Comparison of ENCODE assay signal across 8 cellular contexts in the genomic region with DNA sequence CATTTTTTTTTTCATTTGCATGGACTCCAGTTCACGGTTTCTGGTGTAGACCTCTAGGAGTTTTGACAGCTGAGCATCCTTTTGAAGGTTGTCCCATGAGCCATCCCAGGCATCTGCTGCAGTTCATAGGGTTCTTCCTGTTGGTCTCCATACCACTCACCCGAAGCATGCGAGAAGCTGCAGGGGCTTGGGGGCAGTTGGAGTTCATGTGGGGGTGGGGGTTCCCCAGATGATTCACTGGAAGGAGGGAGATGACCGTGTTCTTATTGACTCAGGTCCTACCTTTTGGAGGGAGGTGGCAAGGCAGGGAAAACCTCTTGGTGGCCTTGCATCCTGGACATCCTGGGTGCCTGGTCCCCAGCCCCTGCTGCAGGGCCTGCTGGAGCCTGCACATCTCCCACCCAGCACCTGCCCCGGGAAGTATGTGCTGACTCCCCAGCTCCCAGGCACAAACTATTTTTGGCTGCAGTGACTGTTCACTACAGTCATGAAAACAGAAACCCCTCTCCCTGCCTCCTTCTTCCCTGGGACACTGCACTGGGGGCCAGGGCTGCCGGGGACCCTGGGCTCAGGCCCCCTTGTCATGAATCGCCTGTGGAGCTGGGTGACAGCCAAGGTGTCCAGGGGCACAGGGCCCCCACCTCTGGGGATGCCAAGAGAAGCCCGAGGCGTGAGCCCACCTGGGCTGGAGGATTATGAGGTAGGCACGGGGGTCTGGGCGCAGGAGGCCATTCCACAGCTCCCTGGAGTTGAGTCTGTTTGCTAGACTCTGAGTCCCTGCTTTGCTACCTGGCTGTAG.
DNase-seq lines count a peak whose midpoint lies in the region; ATAC-seq and TF ChIP-seq lines count a peak whose summit lies in the region.

No MANE protein-coding gene starts in this region.

- POLR2A ChIA-PET in SK-N-SH (lab: Yijun Ruan, JAX), result no interaction called here

- no peaks in the 10 kb centered on the region for H3K9me3 ChIP-seq in CD4-positive, CD25-positive, alpha-beta regulatory T cell (ENCODE audit: control insufficient read depth in 2 of 2, low read length in 2 of 2)
- H3K9me3 ChIP-seq in SK-N-MC (ENCODE audit: low read depth, low read length), result no peaks in the 10 kb centered on the region
- no peaks in the 10 kb centered on the region for H3K9me3 ChIP-seq in breast epithelium
- no peaks in the 10 kb centered on the region for H3K9me3 ChIP-seq in SK-N-SH

- DNase-seq in CD4-positive, CD25-positive, alpha-beta regulatory T cell, result no peak
- DNase-seq in SK-N-MC (ENCODE audit: low read depth, low spot score), result no peak
- peak; percentile 33 for DNase-seq in dermis blood vessel endothelial cell
- DNase-seq in stimulated activated CD4-positive, alpha-beta T cell treated with anti-CD3 and anti-CD28 coated beads, Interleukin-15, amount 100 ng/mL, for 24 hours, result peak; percentile 68
- no peak for DNase-seq in NCI-H748 (lab: John Stamatoyannopoulos, UW; ENCODE audit: unreplicated experiment)
- no peak for DNase-seq in breast epithelium (ENCODE audit: low spot score in 2 of 2)
- no peak for DNase-seq in NCI-H2227 treated with DMSO at 0.1 percent for 48 hours (lab: John Stamatoyannopoulos, UW)
- DNase-seq in SK-N-SH, result no peak

- H3K27ac Mint-ChIP-seq in CD4-positive, CD25-positive, alpha-beta regulatory T cell, result peak overlapping the region; percentile 41 to 59 (median 43)

- no peak for TF ChIP-seq POLR2A in breast epithelium (IDR thresholded peaks at IDR 0.05)

- TF ChIP-seq CTCF in breast epithelium (IDR thresholded peaks at IDR 0.05), result no peak
- no peak for TF ChIP-seq CTCF in SK-N-SH (IDR thresholded peaks at IDR 0.05)

- TF ChIP-seq RAD21 in SK-N-SH (IDR thresholded peaks at IDR 0.05; ENCODE audit: low read length), result no peak

- ATAC-seq in CD4-positive, CD25-positive, alpha-beta regulatory T cell (ENCODE audit: low read depth in 2 of 2), result no peak

- CTCF ChIA-PET in SK-N-SH (lab: Yijun Ruan, JAX), result interaction anchor here (1.0 to 5.2 kb wide), 7 partner anchors 9 to 110 kb away, joined by 3 to 55 read pairs (median 3); a partner anchor contains a TSS

- WGBS in SK-N-SH (ENCODE audit: low lambda C conversion rate), result 82% methylated on average over 10 of the region's 11 CpGs

- no peaks in the 10 kb centered on the region for H3K9me2 ChIP-seq in SK-N-SH

- H3K9me3 Mint-ChIP-seq in CD4-positive, CD25-positive, alpha-beta regulatory T cell, result no peaks in the 10 kb centered on the region

- peaks cover 10 to 29% (median 15%) of the 10 kb centered on the region in 4 donors for H3K4me1 Mint-ChIP-seq in CD4-positive, CD25-positive, alpha-beta regulatory T cell

- H3K4me3 Mint-ChIP-seq in CD4-positive, CD25-positive, alpha-beta regulatory T cell, result no peak overlapping the region

- H2AFZ ChIP-seq in SK-N-SH (ENCODE audit: low read depth), result no peak overlapping the region

- no peak for TF ChIP-seq EP300 in SK-N-SH (IDR thresholded peaks at IDR 0.05; ENCODE audit: borderline replicate concordance in 1 of 2, low read depth in 1 of 2, low read length in 1 of 2)

- H3K9ac ChIP-seq in SK-N-MC (ENCODE audit: insufficient read length) (no peak overlapping the region), SK-N-SH (no peak overlapping the region)

- intact Hi-C loops in breast epithelium (cut with DNase I; ENCODE audit: low total_unique reads), result no loop called here

- no peak overlapping the region for H3K4me3 ChIP-seq in CD4-positive, CD25-positive, alpha-beta regulatory T cell (ENCODE audit: low read depth, low read length)
- H3K4me3 ChIP-seq in SK-N-MC, result no peak overlapping the region
- H3K4me3 ChIP-seq in breast epithelium, result no peak overlapping the region
- H3K4me3 ChIP-seq in SK-N-SH (ENCODE audit: low read depth in 2 of 2, low read length in 1 of 2), result no peak overlapping the region

- H3K36me3 Mint-ChIP-seq in CD4-positive, CD25-positive, alpha-beta regulatory T cell, result peaks cover 9% of the 10 kb centered on the region

- H3K27me3 ChIP-seq in CD4-positive, CD25-positive, alpha-beta regulatory T cell (ENCODE audit: control insufficient read depth, insufficient read depth, low read length), result no peaks in the 10 kb centered on the region
- H3K27me3 ChIP-seq in breast epithelium (no peaks in the 10 kb centered on the region), SK-N-SH (ENCODE audit: insufficient read depth) (no peaks in the 10 kb centered on the region)

- H3K27ac ChIP-seq in CD4-positive, CD25-positive, alpha-beta regulatory T cell (ENCODE audit: insufficient read depth, low read length, poor library complexity, severe bottlenecking), result no peak overlapping the region
- H3K27ac ChIP-seq in SK-N-MC, result peak overlapping the region; percentile 39
- peak overlapping the region in 1 of 2 donors; percentile 51 for H3K27ac ChIP-seq in breast epithelium
- no peak overlapping the region; a peak in 2 of 4 replicates for H3K27ac ChIP-seq in SK-N-SH (ENCODE audit: low read depth in 2 of 2, low read length in 1 of 2)

- H3K27me3 Mint-ChIP-seq in CD4-positive, CD25-positive, alpha-beta regulatory T cell, result no peaks in the 10 kb centered on the region

- H3K79me2 ChIP-seq in SK-N-SH (ENCODE audit: insufficient read depth), result peaks cover 10% of the 10 kb centered on the region

- H4K20me1 ChIP-seq in SK-N-SH (ENCODE audit: insufficient read depth), result no peaks in the 10 kb centered on the region

- H3F3A ChIP-seq in SK-N-SH (replicated peaks; ENCODE audit: insufficient read depth), result no peaks in the 10 kb centered on the region

- no peaks in the 10 kb centered on the region for H3K4me1 ChIP-seq in CD4-positive, CD25-positive, alpha-beta regulatory T cell (ENCODE audit: control insufficient read depth, insufficient read depth, low read length, poor library complexity, severe bottlenecking)
- no peaks in the 10 kb centered on the region for H3K4me1 ChIP-seq in breast epithelium
- H3K4me1 ChIP-seq in SK-N-SH (ENCODE audit: control insufficient read depth in 1 of 2, insufficient read depth in 2 of 2, low read depth in 1 of 2, low read length in 1 of 2), result peaks cover 3 to 35% of the 10 kb centered on the region in 2 experiments; a peak in 2 of 4 replicates

- H3K36me3 ChIP-seq in CD4-positive, CD25-positive, alpha-beta regulatory T cell (ENCODE audit: control insufficient read depth, insufficient read depth, low read length), result no peaks in the 10 kb centered on the region
- H3K36me3 ChIP-seq in SK-N-MC (ENCODE audit: insufficient read depth, low read length) (peaks cover 4% of the 10 kb centered on the region; the same call in 1 of the 2 replicates), breast epithelium (no peaks in the 10 kb centered on the region), SK-N-SH (replicated peaks in 1 of 2; ENCODE audit: control insufficient read depth in 1 of 2, insufficient read depth in 2 of 2, low read length in 1 of 2) (no peaks in the 10 kb centered on the region)

- H3K4me2 ChIP-seq in SK-N-SH, result no peak overlapping the region

TF ChIP-seq in SK-N-SH, 30 proteins besides CTCF, POLR2A, EP300 and RAD21:
- TF ChIP-seq MEF2A (IDR thresholded peaks at IDR 0.05; ENCODE audit: borderline replicate concordance, low read depth), result no peak
- TF ChIP-seq ELF1 (IDR thresholded peaks at IDR 0.05), result no peak
- TF ChIP-seq MXI1 (IDR thresholded peaks at IDR 0.05; ENCODE audit: low read depth, low read length), result no peak
- TF ChIP-seq, protein P1, sequence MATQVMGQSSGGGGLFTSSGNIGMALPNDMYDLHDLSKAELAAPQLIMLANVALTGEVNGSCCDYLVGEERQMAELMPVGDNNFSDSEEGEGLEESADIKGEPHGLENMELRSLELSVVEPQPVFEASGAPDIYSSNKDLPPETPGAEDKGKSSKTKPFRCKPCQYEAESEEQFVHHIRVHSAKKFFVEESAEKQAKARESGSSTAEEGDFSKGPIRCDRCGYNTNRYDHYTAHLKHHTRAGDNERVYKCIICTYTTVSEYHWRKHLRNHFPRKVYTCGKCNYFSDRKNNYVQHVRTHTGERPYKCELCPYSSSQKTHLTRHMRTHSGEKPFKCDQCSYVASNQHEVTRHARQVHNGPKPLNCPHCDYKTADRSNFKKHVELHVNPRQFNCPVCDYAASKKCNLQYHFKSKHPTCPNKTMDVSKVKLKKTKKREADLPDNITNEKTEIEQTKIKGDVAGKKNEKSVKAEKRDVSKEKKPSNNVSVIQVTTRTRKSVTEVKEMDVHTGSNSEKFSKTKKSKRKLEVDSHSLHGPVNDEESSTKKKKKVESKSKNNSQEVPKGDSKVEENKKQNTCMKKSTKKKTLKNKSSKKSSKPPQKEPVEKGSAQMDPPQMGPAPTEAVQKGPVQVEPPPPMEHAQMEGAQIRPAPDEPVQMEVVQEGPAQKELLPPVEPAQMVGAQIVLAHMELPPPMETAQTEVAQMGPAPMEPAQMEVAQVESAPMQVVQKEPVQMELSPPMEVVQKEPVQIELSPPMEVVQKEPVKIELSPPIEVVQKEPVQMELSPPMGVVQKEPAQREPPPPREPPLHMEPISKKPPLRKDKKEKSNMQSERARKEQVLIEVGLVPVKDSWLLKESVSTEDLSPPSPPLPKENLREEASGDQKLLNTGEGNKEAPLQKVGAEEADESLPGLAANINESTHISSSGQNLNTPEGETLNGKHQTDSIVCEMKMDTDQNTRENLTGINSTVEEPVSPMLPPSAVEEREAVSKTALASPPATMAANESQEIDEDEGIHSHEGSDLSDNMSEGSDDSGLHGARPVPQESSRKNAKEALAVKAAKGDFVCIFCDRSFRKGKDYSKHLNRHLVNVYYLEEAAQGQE (IDR thresholded peaks at IDR 0.05; ENCODE audit: low read depth, low read length), result no peak

Comparison
In these comparisons a context has a peak if more than half of its experiments do, and no peak if none do; other contexts are left out.
1. DNase-seq: peak in dermis blood vessel endothelial cell (single experiment) and stimulated activated CD4-positive, alpha-beta T cell treated with anti-CD3 and anti-CD28 coated beads, Interleukin-15, amount 100 ng/mL, for 24 hours (single experiment); none in CD4-positive, CD25-positive, alpha-beta regulatory T cell (0 of 3), SK-N-MC (single experiment), NCI-H748 (single experiment), breast epithelium (0 of 2), NCI-H2227 treated with DMSO at 0.1 percent for 48 hours (single experiment) and SK-N-SH (single experiment).